In the genomic region with DNA sequence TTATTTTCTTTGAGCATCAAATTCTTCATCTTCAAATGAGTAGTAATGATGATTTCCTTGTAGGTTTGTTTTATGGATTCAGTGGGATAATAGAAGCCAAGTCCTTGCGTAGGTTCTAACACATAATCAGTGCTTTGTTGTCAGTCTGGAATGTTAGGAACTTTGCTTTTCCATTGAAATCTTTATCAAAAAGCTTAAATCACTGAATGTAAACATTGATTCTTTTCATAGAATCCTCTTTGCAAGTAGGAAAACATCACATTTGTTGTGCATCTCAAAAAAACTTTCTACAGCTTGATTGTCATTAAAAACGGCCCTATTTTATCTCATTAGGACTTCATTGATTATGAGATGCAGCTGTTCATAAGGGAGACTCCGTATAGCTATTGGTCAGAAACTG, we compare ENCODE assay signal across 24 cellular contexts.
DNase-seq lines count a peak whose midpoint lies in the region; ATAC-seq, FAIRE-seq and TF ChIP-seq lines count a peak whose summit lies in the region.
"Had no signal": no experiment of that assay in that cellular context is flagged by ENCODE, and none has a peak within 500 bp of the region (broad histone marks: within the 10 kb centered on the region; RNA-seq: fewer than 3 reads in every experiment).

No MANE protein-coding gene starts in this region.

- no peaks in the 10 kb centered on the region for H3F3A ChIP-seq in neural progenitor cell (ENCODE audit: low read depth)

- H3K9me3 Mint-ChIP-seq in astrocyte (ENCODE audit: unreplicated experiment) (no peaks in the 10 kb centered on the region), endodermal cell (peaks cover 17% of the 10 kb centered on the region), neural progenitor cell (no peaks in the 10 kb centered on the region), CD14-positive monocyte (peaks cover 0 to 5% (median 3%) of the 10 kb centered on the region in 7 donors)
- peaks cover 9% of the 10 kb centered on the region for H3K9me3 Mint-ChIP-seq in activated T-helper 17 cell treated with anti-CD3 and anti-CD28 coated beads, Interleukin-2, amount 50 U/mL, for 72 hours

- H3K4me1 ChIP-seq in astrocyte (ENCODE audit: insufficient read depth, low read length) (no peaks in the 10 kb centered on the region), endodermal cell (ENCODE audit: control insufficient read depth, insufficient read depth, low read length) (peaks cover 18% of the 10 kb centered on the region), neural progenitor cell (peaks cover 10% of the 10 kb centered on the region)
- H3K4me1 ChIP-seq: BLaER1 treated with 17β-estradiol and CSF1 and Interleukin-3, amounts not matched to agents 10 nM and 100 nM; Caco-2 had no signal

- intact Hi-C loops in CD14-positive monocyte (cut with micrococcal nuclease) = no loop called here

- H4K20me1 ChIP-seq in astrocyte (ENCODE audit: insufficient read depth, low read length) = no peaks in the 10 kb centered on the region
- no peaks in the 10 kb centered on the region for H4K20me1 ChIP-seq in neural progenitor cell (ENCODE audit: low read depth)
- H4K20me1 ChIP-seq: BLaER1 treated with 17β-estradiol and CSF1 and Interleukin-3, amounts not matched to agents 10 nM and 100 nM had no signal

- H3K9ac ChIP-seq in astrocyte (ENCODE audit: low read length) = no peak overlapping the region
- H3K9ac ChIP-seq in endodermal cell (ENCODE audit: extremely low read depth, low read length, poor library complexity, severe bottlenecking) = no peak overlapping the region
- no peak overlapping the region for H3K9ac ChIP-seq in neural progenitor cell
- H3K9ac ChIP-seq: BLaER1 treated with 17β-estradiol and CSF1 and Interleukin-3, amounts not matched to agents 10 nM and 100 nM had no signal

- H2AFZ ChIP-seq in astrocyte (ENCODE audit: low read depth, low read length) (no peak overlapping the region), neural progenitor cell (replicated peaks) (peak overlapping the region; percentile 60)

- 52 to 61% methylated on average over 2 to 3 of the region's 3 CpGs for WGBS in endodermal cell (ENCODE audit: insufficient coverage in 1 of 2, insufficient read length in 1 of 2), 2 experiments

- H3K79me2 ChIP-seq in astrocyte (ENCODE audit: insufficient read depth, low read length) (no peaks in the 10 kb centered on the region), neural progenitor cell (ENCODE audit: low read depth) (no peaks in the 10 kb centered on the region)

- no peak for FAIRE-seq in astrocyte (lab: Jason Lieb, UNC)
- FAIRE-seq in GM12891 (lab: Jason Lieb, UNC) = no peak
- FAIRE-seq: A204.1, D721Med, G401.6, GM19239 had no signal

- H3K27me3 ChIP-seq in astrocyte (ENCODE audit: insufficient read depth, low read length) = no peaks in the 10 kb centered on the region
- no peaks in the 10 kb centered on the region for H3K27me3 ChIP-seq in endodermal cell (ENCODE audit: control insufficient read depth, insufficient read depth, low read length, poor library complexity, severe bottlenecking)
- no peaks in the 10 kb centered on the region for H3K27me3 ChIP-seq in neural progenitor cell
- H3K27me3 ChIP-seq: BLaER1 treated with 17β-estradiol and CSF1 and Interleukin-3, amounts not matched to agents 10 nM and 100 nM had no signal

- H3K27ac Mint-ChIP-seq in astrocyte (ENCODE audit: unreplicated experiment) (no peak overlapping the region), endodermal cell (peak overlapping the region; percentile 55), neural progenitor cell (no peak overlapping the region), CD14-positive monocyte (no peak overlapping the region)
- no peak overlapping the region for H3K27ac Mint-ChIP-seq in activated T-helper 17 cell treated with anti-CD3 and anti-CD28 coated beads, Interleukin-2, amount 50 U/mL, for 72 hours
- H3K27ac Mint-ChIP-seq: B cell; CD4-positive, alpha-beta memory T cell; CD4-positive, CD25-positive, alpha-beta regulatory T cell; CD8-positive, alpha-beta memory T cell had no signal

- no peak overlapping the region for H3K4me3 Mint-ChIP-seq in astrocyte (ENCODE audit: unreplicated experiment)
- H3K4me3 Mint-ChIP-seq in endodermal cell = no peak overlapping the region
- H3K4me3 Mint-ChIP-seq in neural progenitor cell = no peak overlapping the region
- H3K4me3 Mint-ChIP-seq in activated T-helper 17 cell treated with anti-CD3 and anti-CD28 coated beads, Interleukin-2, amount 50 U/mL, for 72 hours = no peak overlapping the region
- H3K4me3 Mint-ChIP-seq in CD14-positive monocyte = no peak overlapping the region
- H3K4me3 Mint-ChIP-seq: B cell; CD4-positive, alpha-beta memory T cell; CD4-positive, CD25-positive, alpha-beta regulatory T cell; CD8-positive, alpha-beta memory T cell had no signal

- no peaks in the 10 kb centered on the region for H3K36me3 Mint-ChIP-seq in astrocyte (ENCODE audit: low read depth, unreplicated experiment)
- H3K36me3 Mint-ChIP-seq in endodermal cell (ENCODE audit: low read depth) = no peaks in the 10 kb centered on the region
- no peaks in the 10 kb centered on the region for H3K36me3 Mint-ChIP-seq in neural progenitor cell
- H3K36me3 Mint-ChIP-seq in activated T-helper 17 cell treated with anti-CD3 and anti-CD28 coated beads, Interleukin-2, amount 50 U/mL, for 72 hours (ENCODE audit: low read depth) = no peaks in the 10 kb centered on the region
- H3K36me3 Mint-ChIP-seq in CD14-positive monocyte = no peaks in the 10 kb centered on the region
- H3K36me3 Mint-ChIP-seq: CD4-positive, alpha-beta memory T cell; CD4-positive, CD25-positive, alpha-beta regulatory T cell; CD8-positive, alpha-beta memory T cell had no signal

- no peak for TF ChIP-seq CTCF in astrocyte (IDR thresholded peaks at IDR 0.05; ENCODE audit: insufficient read depth, low read depth, low read length)
- no peak for TF ChIP-seq CTCF in endodermal cell (conservative IDR thresholded peaks at IDR 0.05)
- no peak for TF ChIP-seq CTCF in neural progenitor cell (IDR thresholded peaks at IDR 0.05)
- TF ChIP-seq CTCF in CD14-positive monocyte (IDR thresholded peaks at IDR 0.05) = no peak

- H3K27ac ChIP-seq in astrocyte (ENCODE audit: low read depth, low read length) = no peak overlapping the region
- H3K27ac ChIP-seq in endodermal cell (ENCODE audit: low read depth, low read length) = no peak overlapping the region
- H3K27ac ChIP-seq in neural progenitor cell = no peak overlapping the region
- H3K27ac ChIP-seq: BLaER1 treated with 17β-estradiol and CSF1 and Interleukin-3, amounts not matched to agents 10 nM and 100 nM; C4-2B had no signal

- no peak for TF ChIP-seq POLR2A in GM12891 (IDR thresholded peaks at IDR 0.05; ENCODE audit: low read depth, low read length)

- H3K4me2 ChIP-seq in astrocyte (ENCODE audit: low read length) = no peak overlapping the region
- no peak overlapping the region for H3K4me2 ChIP-seq in neural progenitor cell
- H3K4me2 ChIP-seq: BLaER1 treated with 17β-estradiol and CSF1 and Interleukin-3, amounts not matched to agents 10 nM and 100 nM had no signal

- H3K36me3 ChIP-seq in astrocyte (ENCODE audit: insufficient read depth, low read length) (no peaks in the 10 kb centered on the region), endodermal cell (ENCODE audit: control insufficient read depth, insufficient read depth, low read length) (no peaks in the 10 kb centered on the region), neural progenitor cell (no peaks in the 10 kb centered on the region)
- H3K36me3 ChIP-seq: BLaER1 treated with 17β-estradiol and CSF1 and Interleukin-3, amounts not matched to agents 10 nM and 100 nM had no signal

- no peak for ATAC-seq in activated T-helper 17 cell treated with anti-CD3 and anti-CD28 coated beads, Interleukin-2, amount 50 U/mL, for 72 hours (replicated peaks)

- H3K4me1 Mint-ChIP-seq in astrocyte (ENCODE audit: low read depth, unreplicated experiment) (no peaks in the 10 kb centered on the region), endodermal cell (peaks cover 22% of the 10 kb centered on the region), neural progenitor cell (peaks cover 19% of the 10 kb centered on the region), CD14-positive monocyte (no peaks in the 10 kb centered on the region)
- H3K4me1 Mint-ChIP-seq in activated T-helper 17 cell treated with anti-CD3 and anti-CD28 coated beads, Interleukin-2, amount 50 U/mL, for 72 hours = no peaks in the 10 kb centered on the region
- H3K4me1 Mint-ChIP-seq: B cell; CD4-positive, alpha-beta memory T cell; CD4-positive, CD25-positive, alpha-beta regulatory T cell; CD8-positive, alpha-beta memory T cell had no signal

- DNase-seq in COLO829 (ENCODE audit: low spot score) (peak; percentile 2), astrocyte (ENCODE audit: low read depth) (peak; percentile 25), endodermal cell (no peak), neural progenitor cell (ENCODE audit: low spot score) (no peak), T-helper 2 cell (no peak), GM12891 (ENCODE audit: insufficient read length, low spot score) (no peak), CD14-positive monocyte (ENCODE audit: low spot score) (no peak)
- DNase-seq: 8988T; AML-193; Caco-2; Calu3; CD4-positive, alpha-beta memory T cell; CD4-positive, CD25-positive, alpha-beta regulatory T cell; CD8-positive, alpha-beta memory T cell; DMS79 treated with DMSO at 0.1 percent for 48 hours; GF-D8 had no signal

- H3K27me3 Mint-ChIP-seq in astrocyte (ENCODE audit: low read depth, unreplicated experiment) = no peaks in the 10 kb centered on the region
- no peaks in the 10 kb centered on the region for H3K27me3 Mint-ChIP-seq in endodermal cell (ENCODE audit: insufficient read depth)
- H3K27me3 Mint-ChIP-seq in neural progenitor cell (ENCODE audit: insufficient read depth, low read depth) = peaks cover 2% of the 10 kb centered on the region
- no peaks in the 10 kb centered on the region for H3K27me3 Mint-ChIP-seq in activated T-helper 17 cell treated with anti-CD3 and anti-CD28 coated beads, Interleukin-2, amount 50 U/mL, for 72 hours
- peaks cover 0 to 2% (median 2%) of the 10 kb centered on the region in 3 donors for H3K27me3 Mint-ChIP-seq in CD14-positive monocyte (ENCODE audit: low read depth in 3 of 3)
- H3K27me3 Mint-ChIP-seq: B cell; CD4-positive, alpha-beta memory T cell; CD4-positive, CD25-positive, alpha-beta regulatory T cell; CD8-positive, alpha-beta memory T cell had no signal

- H3K4me3 ChIP-seq in astrocyte (ENCODE audit: insufficient read depth, low read depth, low read length) (no peak overlapping the region), endodermal cell (ENCODE audit: low read length) (no peak overlapping the region), neural progenitor cell (no peak overlapping the region)
- H3K4me3 ChIP-seq: BLaER1 treated with 17β-estradiol and CSF1 and Interleukin-3, amounts not matched to agents 10 nM and 100 nM had no signal

- H3K9me3 ChIP-seq in astrocyte (ENCODE audit: insufficient read depth, low read depth, low read length) (no peaks in the 10 kb centered on the region), endodermal cell (ENCODE audit: control insufficient read depth, low read length) (peaks cover 4% of the 10 kb centered on the region), neural progenitor cell (ENCODE audit: low read depth) (no peaks in the 10 kb centered on the region)
- H3K9me3 ChIP-seq: Caco-2 had no signal

TF ChIP-seq in GM12891, 5 proteins besides CTCF, POLR2A, EP300 and RAD21 (continues in another document):
- TF ChIP-seq PAX5 (IDR thresholded peaks at IDR 0.05; ENCODE audit: insufficient read depth, low read length, severe bottlenecking) (no peak), TAF1 (IDR thresholded peaks at IDR 0.05; ENCODE audit: low read depth, low read length) (no peak), SPI1 (IDR thresholded peaks at IDR 0.05; ENCODE audit: low read depth, low read length) (no peak)

Comparison
In these comparisons a context has a peak if more than half of its experiments do, and no peak if none do; other contexts are left out.
1. DNase-seq: peak in COLO829 (single experiment) and astrocyte (single experiment); none in endodermal cell (single experiment), neural progenitor cell (single experiment), T-helper 2 cell (0 of 5), GM12891 (single experiment) and CD14-positive monocyte (single experiment).